2 cellular contexts compared by ENCODE assay signal in the genomic region with DNA sequence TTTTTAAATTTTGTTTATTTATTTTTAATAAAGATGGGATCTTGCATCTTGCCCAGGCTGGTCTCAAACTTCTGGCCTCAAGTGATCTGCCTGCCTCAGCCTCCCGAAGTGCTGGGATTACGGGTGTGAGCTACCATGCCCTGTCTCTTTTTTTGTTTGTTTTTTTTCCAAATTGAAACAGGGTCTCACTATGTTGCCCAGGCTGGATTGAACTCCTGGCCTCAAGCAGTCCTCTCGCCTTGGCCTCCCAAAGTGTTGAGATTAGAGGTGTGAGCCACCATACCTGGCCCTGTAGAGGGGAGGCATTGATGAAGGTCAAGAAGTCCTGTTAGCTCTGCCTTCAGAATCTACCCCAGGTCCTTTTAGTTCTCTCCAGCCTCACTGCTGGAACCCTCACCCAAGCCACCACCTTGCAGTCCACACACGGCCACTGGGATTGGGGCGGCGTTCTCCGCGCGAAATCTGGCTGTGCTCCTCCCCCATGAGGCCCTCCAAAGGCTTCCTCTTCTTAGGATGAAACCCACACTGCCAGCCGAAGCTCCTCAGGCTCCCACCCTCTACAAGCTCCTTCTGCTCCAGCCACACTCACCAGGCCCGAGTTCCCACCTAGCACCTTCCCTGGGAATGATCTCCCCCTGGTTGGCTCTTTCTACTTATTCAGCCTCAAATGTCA.
TF ChIP-seq lines count a peak whose summit lies in the region.

No MANE protein-coding gene starts in this region.

TF ChIP-seq in A549, 52 proteins besides CTCF, POLR2A, EP300 and RAD21:
- 0 out of 2 replicates have a peak, but pooled peaks have one; percentile 6 for TF ChIP-seq NFE2L2 (conservative IDR thresholded peaks at IDR 0.05; ENCODE audit: low read length)
- TF ChIP-seq NPAS2 (CRISPR knock-in tag; IDR thresholded peaks at IDR 0.05; ENCODE audit: borderline replicate concordance) = 0 out of 2 replicates have a peak, but pooled peaks have one; percentile 28
- TF ChIP-seq CHD4 (IDR thresholded peaks at IDR 0.05; ENCODE audit: borderline replicate concordance) = no peak
- TF ChIP-seq, protein P1, sequence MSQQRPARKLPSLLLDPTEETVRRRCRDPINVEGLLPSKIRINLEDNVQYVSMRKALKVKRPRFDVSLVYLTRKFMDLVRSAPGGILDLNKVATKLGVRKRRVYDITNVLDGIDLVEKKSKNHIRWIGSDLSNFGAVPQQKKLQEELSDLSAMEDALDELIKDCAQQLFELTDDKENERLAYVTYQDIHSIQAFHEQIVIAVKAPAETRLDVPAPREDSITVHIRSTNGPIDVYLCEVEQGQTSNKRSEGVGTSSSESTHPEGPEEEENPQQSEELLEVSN (IDR thresholded peaks at IDR 0.05; ENCODE audit: borderline replicate concordance, low read depth) = no peak; the same call in 1 of the 2 replicates
- TF ChIP-seq EHF (CRISPR knock-in tag; IDR thresholded peaks at IDR 0.05) = peak; percentile 18
- TF ChIP-seq FOSL2 (IDR thresholded peaks at IDR 0.05) = no peak
- peak; percentile 12; the same call in 1 of the 2 replicates for TF ChIP-seq FOSL2 (CRISPR knock-in tag; IDR thresholded peaks at IDR 0.05)
- TF ChIP-seq MAX (IDR thresholded peaks at IDR 0.05) = no peak; the same call in 1 of the 2 replicates
TF ChIP-seq in A549: peak in this region for 4.

TF ChIP-seq in endothelial cell of umbilical vein, 7 proteins besides CTCF, POLR2A, EP300 and RAD21 (continued from another document):
- no peak for TF ChIP-seq EZH2 (IDR thresholded peaks at IDR 0.05; ENCODE audit: borderline replicate concordance, low read depth, low read length, severe bottlenecking)
- no peak for TF ChIP-seq GATA2 (IDR thresholded peaks at IDR 0.05; ENCODE audit: insufficient read depth, insufficient read length, low read depth, low read length)
- TF ChIP-seq POLR2AphosphoS5 (IDR thresholded peaks at IDR 0.05; ENCODE audit: insufficient read depth, low read depth, low read length) = no peak
- TF ChIP-seq MYC (IDR thresholded peaks at IDR 0.05; ENCODE audit: low read depth, low read length) = no peak
- TF ChIP-seq MAX (IDR thresholded peaks at IDR 0.05; ENCODE audit: insufficient read depth, insufficient read length) = no peak
- no peak for TF ChIP-seq FOS (IDR thresholded peaks at IDR 0.05; ENCODE audit: borderline replicate concordance, insufficient read depth, low read length)
